In the genomic region with DNA sequence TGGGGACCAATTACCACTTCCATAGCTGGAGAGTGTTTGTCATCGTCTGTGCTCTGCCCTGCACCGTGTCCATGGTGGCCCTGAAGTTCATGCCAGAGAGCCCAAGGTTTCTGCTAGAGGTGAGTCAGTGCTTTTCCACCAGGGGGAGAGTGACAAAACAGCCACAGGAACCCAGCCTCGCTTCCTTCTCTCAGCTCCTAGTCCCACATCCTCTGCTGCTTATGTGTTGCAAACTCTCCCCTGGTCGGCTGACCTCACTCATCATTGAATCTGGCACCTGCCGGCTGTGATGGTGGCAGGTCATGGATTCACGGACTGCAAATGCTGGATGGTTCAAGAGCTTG, we compare ENCODE assay signal across 2 cellular contexts.
TF ChIP-seq lines count a peak whose summit lies in the region.

No MANE protein-coding gene starts in this region.

TF ChIP-seq in SK-N-SH treated with all-trans-retinoic acid at 6 μM for 48 hours, 23 proteins besides CTCF, POLR2A, EP300 and RAD21 (continued from another document):
- TF ChIP-seq, protein P1, sequence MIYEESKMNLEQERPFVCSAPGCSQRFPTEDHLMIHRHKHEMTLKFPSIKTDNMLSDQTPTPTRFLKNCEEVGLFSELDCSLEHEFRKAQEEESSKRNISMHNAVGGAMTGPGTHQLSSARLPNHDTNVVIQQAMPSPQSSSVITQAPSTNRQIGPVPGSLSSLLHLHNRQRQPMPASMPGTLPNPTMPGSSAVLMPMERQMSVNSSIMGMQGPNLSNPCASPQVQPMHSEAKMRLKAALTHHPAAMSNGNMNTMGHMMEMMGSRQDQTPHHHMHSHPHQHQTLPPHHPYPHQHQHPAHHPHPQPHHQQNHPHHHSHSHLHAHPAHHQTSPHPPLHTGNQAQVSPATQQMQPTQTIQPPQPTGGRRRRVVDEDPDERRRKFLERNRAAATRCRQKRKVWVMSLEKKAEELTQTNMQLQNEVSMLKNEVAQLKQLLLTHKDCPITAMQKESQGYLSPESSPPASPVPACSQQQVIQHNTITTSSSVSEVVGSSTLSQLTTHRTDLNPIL (CRISPR knock-in tag; IDR thresholded peaks at IDR 0.05; ENCODE audit: low read depth): no peak
- TF ChIP-seq ZNF8 (CRISPR knock-in tag; IDR thresholded peaks at IDR 0.05): no peak
- no peak for TF ChIP-seq ARNTL (CRISPR knock-in tag; IDR thresholded peaks at IDR 0.05; ENCODE audit: borderline replicate concordance, low read depth)
- TF ChIP-seq TOX (CRISPR knock-in tag; IDR thresholded peaks at IDR 0.05; ENCODE audit: borderline replicate concordance): no peak
- no peak for TF ChIP-seq ZNF70 (CRISPR knock-in tag; IDR thresholded peaks at IDR 0.05)
- no peak for TF ChIP-seq CSDC2 (CRISPR knock-in tag; IDR thresholded peaks at IDR 0.05)
- TF ChIP-seq ESRRG (CRISPR knock-in tag; IDR thresholded peaks at IDR 0.05): no peak
- TF ChIP-seq ZFP30 (CRISPR knock-in tag; IDR thresholded peaks at IDR 0.05): no peak
- TF ChIP-seq BACH2 (CRISPR knock-in tag; IDR thresholded peaks at IDR 0.05; ENCODE audit: borderline replicate concordance): no peak
- TF ChIP-seq, protein P2, sequence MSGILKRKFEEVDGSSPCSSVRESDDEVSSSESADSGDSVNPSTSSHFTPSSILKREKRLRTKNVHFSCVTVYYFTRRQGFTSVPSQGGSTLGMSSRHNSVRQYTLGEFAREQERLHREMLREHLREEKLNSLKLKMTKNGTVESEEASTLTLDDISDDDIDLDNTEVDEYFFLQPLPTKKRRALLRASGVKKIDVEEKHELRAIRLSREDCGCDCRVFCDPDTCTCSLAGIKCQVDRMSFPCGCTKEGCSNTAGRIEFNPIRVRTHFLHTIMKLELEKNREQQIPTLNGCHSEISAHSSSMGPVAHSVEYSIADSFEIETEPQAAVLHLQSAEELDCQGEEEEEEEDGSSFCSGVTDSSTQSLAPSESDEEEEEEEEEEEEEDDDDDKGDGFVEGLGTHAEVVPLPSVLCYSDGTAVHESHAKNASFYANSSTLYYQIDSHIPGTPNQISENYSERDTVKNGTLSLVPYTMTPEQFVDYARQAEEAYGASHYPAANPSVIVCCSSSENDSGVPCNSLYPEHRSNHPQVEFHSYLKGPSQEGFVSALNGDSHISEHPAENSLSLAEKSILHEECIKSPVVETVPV (CRISPR knock-in tag; IDR thresholded peaks at IDR 0.05): no peak

TF ChIP-seq in SK-N-SH, 30 proteins besides CTCF, POLR2A, EP300 and RAD21 (continued from another document):
- TF ChIP-seq, protein P3, sequence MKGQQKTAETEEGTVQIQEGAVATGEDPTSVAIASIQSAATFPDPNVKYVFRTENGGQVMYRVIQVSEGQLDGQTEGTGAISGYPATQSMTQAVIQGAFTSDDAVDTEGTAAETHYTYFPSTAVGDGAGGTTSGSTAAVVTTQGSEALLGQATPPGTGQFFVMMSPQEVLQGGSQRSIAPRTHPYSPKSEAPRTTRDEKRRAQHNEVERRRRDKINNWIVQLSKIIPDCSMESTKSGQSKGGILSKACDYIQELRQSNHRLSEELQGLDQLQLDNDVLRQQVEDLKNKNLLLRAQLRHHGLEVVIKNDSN (IDR thresholded peaks at IDR 0.05; ENCODE audit: borderline replicate concordance, low read depth): no peak
- TF ChIP-seq MXI1 (IDR thresholded peaks at IDR 0.05; ENCODE audit: low read depth, low read length): no peak
- no peak for TF ChIP-seq SIN3A (IDR thresholded peaks at IDR 0.05; ENCODE audit: borderline replicate concordance, low read depth, low read length)
- TF ChIP-seq, protein P4, sequence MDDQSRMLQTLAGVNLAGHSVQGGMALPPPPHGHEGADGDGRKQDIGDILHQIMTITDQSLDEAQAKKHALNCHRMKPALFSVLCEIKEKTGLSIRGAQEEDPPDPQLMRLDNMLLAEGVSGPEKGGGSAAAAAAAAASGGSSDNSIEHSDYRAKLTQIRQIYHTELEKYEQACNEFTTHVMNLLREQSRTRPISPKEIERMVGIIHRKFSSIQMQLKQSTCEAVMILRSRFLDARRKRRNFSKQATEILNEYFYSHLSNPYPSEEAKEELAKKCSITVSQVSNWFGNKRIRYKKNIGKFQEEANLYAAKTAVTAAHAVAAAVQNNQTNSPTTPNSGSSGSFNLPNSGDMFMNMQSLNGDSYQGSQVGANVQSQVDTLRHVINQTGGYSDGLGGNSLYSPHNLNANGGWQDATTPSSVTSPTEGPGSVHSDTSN (IDR thresholded peaks at IDR 0.05): no peak
